In genomic region chr17:72943826-72944689, GRCh38 we compare ENCODE assay signal across 26 cellular contexts.
DNase-seq lines count a peak whose midpoint lies in the region; ATAC-seq, FAIRE-seq and TF ChIP-seq lines count a peak whose summit lies in the region.
"Had no signal": no experiment of that assay in that cellular context is flagged by ENCODE, and none has a peak within 500 bp of the region (broad histone marks: within the 10 kb centered on the region; RNA-seq: fewer than 3 reads in every experiment).

No MANE protein-coding gene starts in this region.

- no peak overlapping the region for H3K4me3 Mint-ChIP-seq in stimulated activated naive B cell treated with anti-CD40 and anti-IgM and Interleukin-4, amounts not matched to agents 10 μg/mL and 1 μg/mL and 100 μg/mL, for 72 hours
- H3K4me3 Mint-ChIP-seq: activated naive CD8-positive, alpha-beta T cell treated with anti-CD3 and anti-CD28 coated beads, Interleukin-2, amount 10 ng/mL, durations not matched to agents 7 days and 5 days; activated T-helper 17 cell treated with anti-CD3 and anti-CD28 coated beads, Interleukin-2, amount 50 U/mL, for 72 hours; B cell; IgD-negative memory B cell; immature natural killer cell had no signal

- H3K9me3 Mint-ChIP-seq in stimulated activated naive B cell treated with anti-CD40 and anti-IgM and Interleukin-4, amounts not matched to agents 10 μg/mL and 1 μg/mL and 100 μg/mL, for 72 hours: peaks cover 0 to 2% of the 10 kb centered on the region in 2 donors
- H3K9me3 Mint-ChIP-seq: activated naive CD8-positive, alpha-beta T cell treated with anti-CD3 and anti-CD28 coated beads, Interleukin-2, amount 10 ng/mL, durations not matched to agents 7 days and 5 days; activated T-helper 17 cell treated with anti-CD3 and anti-CD28 coated beads, Interleukin-2, amount 50 U/mL, for 72 hours; IgD-negative memory B cell; immature natural killer cell; naive B cell had no signal

- no peak for TF ChIP-seq POLR2A in GM12891 (IDR thresholded peaks at IDR 0.05; ENCODE audit: low read depth, low read length)

- H3K27ac Mint-ChIP-seq in stimulated activated naive B cell treated with anti-CD40 and anti-IgM and Interleukin-4, amounts not matched to agents 10 μg/mL and 1 μg/mL and 100 μg/mL, for 72 hours: peak overlapping the region; percentile 11
- H3K27ac Mint-ChIP-seq: activated naive CD8-positive, alpha-beta T cell treated with anti-CD3 and anti-CD28 coated beads, Interleukin-2, amount 10 ng/mL, durations not matched to agents 7 days and 5 days; activated T-helper 17 cell treated with anti-CD3 and anti-CD28 coated beads, Interleukin-2, amount 50 U/mL, for 72 hours; B cell; immature natural killer cell had no signal

- H3K27me3 Mint-ChIP-seq in stimulated activated naive B cell treated with anti-CD40 and anti-IgM and Interleukin-4, amounts not matched to agents 10 μg/mL and 1 μg/mL and 100 μg/mL, for 72 hours: no peaks in the 10 kb centered on the region
- H3K27me3 Mint-ChIP-seq: activated naive CD8-positive, alpha-beta T cell treated with anti-CD3 and anti-CD28 coated beads, Interleukin-2, amount 10 ng/mL, durations not matched to agents 7 days and 5 days; activated T-helper 17 cell treated with anti-CD3 and anti-CD28 coated beads, Interleukin-2, amount 50 U/mL, for 72 hours; B cell; IgD-negative memory B cell; naive B cell had no signal

- H3K4me1 Mint-ChIP-seq in stimulated activated naive B cell treated with anti-CD40 and anti-IgM and Interleukin-4, amounts not matched to agents 10 μg/mL and 1 μg/mL and 100 μg/mL, for 72 hours: no peaks in the 10 kb centered on the region
- H3K4me1 Mint-ChIP-seq: activated naive CD8-positive, alpha-beta T cell treated with anti-CD3 and anti-CD28 coated beads, Interleukin-2, amount 10 ng/mL, durations not matched to agents 7 days and 5 days; activated T-helper 17 cell treated with anti-CD3 and anti-CD28 coated beads, Interleukin-2, amount 50 U/mL, for 72 hours; B cell; naive B cell had no signal

- H3K27ac ChIP-seq in caudate nucleus (ENCODE audit: low read depth, low read length): peak overlapping the region; percentile 61
- H3K27ac ChIP-seq: foreskin keratinocyte, upper lobe of left lung had no signal

- no peak for FAIRE-seq in GM12891 (lab: Jason Lieb, UNC)
- FAIRE-seq: A204.1 had no signal

- H3K36me3 Mint-ChIP-seq in stimulated activated naive B cell treated with anti-CD40 and anti-IgM and Interleukin-4, amounts not matched to agents 10 μg/mL and 1 μg/mL and 100 μg/mL, for 72 hours: peaks cover 50 to 54% of the 10 kb centered on the region in 2 donors

- DNase-seq in NCI-H2171 treated with DMSO at 0.1 percent for 48 hours (lab: John Stamatoyannopoulos, UW) (peak; percentile 62), NCI-H2171 (lab: John Stamatoyannopoulos, UW) (no peak), NCI-H524 (lab: John Stamatoyannopoulos, UW) (peak; percentile 99 to 100), caudate nucleus (lab: John Stamatoyannopoulos, UW) (peak in 2 of 61 donors; percentile 17 to 55), NCI-H2081 (lab: John Stamatoyannopoulos, UW) (no peak), GM12891 (ENCODE audit: insufficient read length, low spot score) (no peak)
- DNase-seq in stimulated activated naive B cell treated with anti-CD40 and anti-IgM and Interleukin-4, amounts not matched to agents 10 μg/mL and 1 μg/mL and 100 μg/mL, for 72 hours: no peak
- no peak for DNase-seq in activated CD4-positive, CD25-positive, alpha-beta regulatory T cell treated with anti-CD3 and anti-CD28 coated beads, Interleukin-2, amount 50 U/mL, for 72 hours
- DNase-seq: activated CD4-positive, alpha-beta T cell treated with anti-CD3 and anti-CD28 coated beads, Interleukin-2, amount 50 U/mL, for 4 hours; activated naive CD8-positive, alpha-beta T cell treated with anti-CD3 and anti-CD28 coated beads, Interleukin-2, amount 10 ng/mL, durations not matched to agents 7 days and 5 days; effector CD8-positive, alpha-beta T cell; erythroblast; foreskin keratinocyte; HCEC 1CT; immature natural killer cell; MG63; naive B cell; NCI-H1417 treated with DMSO at 0.1 percent for 48 hours; occipital lobe; stimulated activated CD8-positive, alpha-beta memory T cell treated with anti-CD3 and anti-CD28 coated beads, Interleukin-4, amount 100 ng/mL, for 48 hours; upper lobe of left lung had no signal

- ATAC-seq in stimulated activated naive B cell treated with anti-CD40 and anti-IgM and Interleukin-4, amounts not matched to agents 10 μg/mL and 1 μg/mL and 100 μg/mL, for 72 hours (replicated peaks): no peak
- ATAC-seq: activated T-helper 17 cell treated with anti-CD3 and anti-CD28 coated beads, Interleukin-2, amount 50 U/mL, for 72 hours; foreskin keratinocyte; left lobe of liver had no signal

TF ChIP-seq in GM12891, 5 proteins besides CTCF, POLR2A, EP300 and RAD21:
- TF ChIP-seq POLR2AphosphoS5 (IDR thresholded peaks at IDR 0.05; ENCODE audit: low read depth, low read length) (no peak), SPI1 (IDR thresholded peaks at IDR 0.05; ENCODE audit: low read depth, low read length) (no peak), PAX5 (IDR thresholded peaks at IDR 0.05; ENCODE audit: insufficient read depth, low read length, severe bottlenecking) (no peak), POU2F2 (IDR thresholded peaks at IDR 0.05; ENCODE audit: low read depth, low read length) (no peak), TAF1 (IDR thresholded peaks at IDR 0.05; ENCODE audit: low read depth, low read length) (no peak)

Comparison
In these comparisons a context has a peak if more than half of its experiments do, and no peak if none do; other contexts are left out.
1. DNase-seq: peak in NCI-H2171 treated with DMSO at 0.1 percent for 48 hours (single experiment) and NCI-H524 (2 of 2); none in NCI-H2171 (single experiment), stimulated activated naive B cell treated with anti-CD40 and anti-IgM and Interleukin-4, amounts not matched to agents 10 μg/mL and 1 μg/mL and 100 μg/mL, for 72 hours (single experiment), NCI-H2081 (0 of 2), activated CD4-positive, CD25-positive, alpha-beta regulatory T cell treated with anti-CD3 and anti-CD28 coated beads, Interleukin-2, amount 50 U/mL, for 72 hours (single experiment) and GM12891 (single experiment).